ENCODE assay signal across 11 cellular contexts in genomic region chr12:46523446-46523845, GRCh38.
A peak's percentile ranks its signal among the peaks of the same experiment; 100 is the strongest.
DNase-seq lines count a peak whose midpoint lies in the region; ATAC-seq and TF ChIP-seq lines count a peak whose summit lies in the region.
"Had no signal": no experiment of that assay in that cellular context is flagged by ENCODE, and none has a peak within 500 bp of the region (broad histone marks: within the 10 kb centered on the region; RNA-seq: fewer than 3 reads in every experiment).

No MANE protein-coding gene starts in this region.

- peak overlapping the region; percentile 60 to 76 (median 74) for H3K27ac ChIP-seq in transverse colon
- H3K27ac ChIP-seq: C4-2B had no signal

- 58 to 86% methylated on average over 1 to 2 of the region's 2 CpGs for WGBS in transverse colon (ENCODE audit: low coverage in 1 of 2), 2 donors

- H3K4me3 Mint-ChIP-seq in activated naive CD4-positive, alpha-beta T cell treated with anti-CD3 and anti-CD28 coated beads, Interleukin-2, amount 50 U/mL, for 24 hours, result peak overlapping the region; percentile 71
- H3K4me3 Mint-ChIP-seq in T-helper 17 cell (peak overlapping the region; percentile 87), glutamatergic neuron (ENCODE audit: unreplicated experiment) (no peak overlapping the region)

- H3K9me3 ChIP-seq in T-helper 17 cell (ENCODE audit: control insufficient read depth, low read length, poor library complexity, severe bottlenecking), result no peaks in the 10 kb centered on the region
- no peaks in the 10 kb centered on the region for H3K9me3 ChIP-seq in transverse colon

- intact Hi-C loops in transverse colon (cut with DNase I; ENCODE audit: low total_unique reads), result no loop called here

- DNase-seq in activated naive CD4-positive, alpha-beta T cell treated with anti-CD3 and anti-CD28 coated beads, Interleukin-2, amount 50 U/mL, for 16 hours, result no peak
- DNase-seq in T-helper 17 cell, result no peak
- DNase-seq in glutamatergic neuron, result no peak
- DNase-seq in transverse colon, result no peak
- DNase-seq in NCI-H2171 treated with DMSO at 0.1 percent for 48 hours (lab: John Stamatoyannopoulos, UW), result no peak
- no peak for DNase-seq in NCI-H774 (lab: John Stamatoyannopoulos, UW)
- DNase-seq in stimulated activated CD4-positive, alpha-beta T cell treated with anti-CD3 and anti-CD28 coated beads, Interleukin-1b, Interleukin-23, amount 100 ng/mL, for 48 hours, result no peak
- DNase-seq: MV-4-11 had no signal

- no peak for TF ChIP-seq POLR2A in transverse colon (IDR thresholded peaks at IDR 0.05)

- H3K27me3 ChIP-seq in transverse colon, result no peaks in the 10 kb centered on the region

- H3K36me3 Mint-ChIP-seq in activated naive CD4-positive, alpha-beta T cell treated with anti-CD3 and anti-CD28 coated beads, Interleukin-2, amount 50 U/mL, for 24 hours, result no peaks in the 10 kb centered on the region
- no peaks in the 10 kb centered on the region for H3K36me3 Mint-ChIP-seq in T-helper 17 cell (ENCODE audit: low read depth)
- H3K36me3 Mint-ChIP-seq in glutamatergic neuron (ENCODE audit: unreplicated experiment), result peaks cover 4% of the 10 kb centered on the region

- TF ChIP-seq EP300 in transverse colon (IDR thresholded peaks at IDR 0.05; ENCODE audit: low read depth), result no peak

- H3K27me3 Mint-ChIP-seq in activated naive CD4-positive, alpha-beta T cell treated with anti-CD3 and anti-CD28 coated beads, Interleukin-2, amount 50 U/mL, for 24 hours, result no peaks in the 10 kb centered on the region
- H3K27me3 Mint-ChIP-seq in T-helper 17 cell, result no peaks in the 10 kb centered on the region
- no peaks in the 10 kb centered on the region for H3K27me3 Mint-ChIP-seq in glutamatergic neuron (ENCODE audit: unreplicated experiment)

- no peaks in the 10 kb centered on the region for H3K9me3 Mint-ChIP-seq in activated naive CD4-positive, alpha-beta T cell treated with anti-CD3 and anti-CD28 coated beads, Interleukin-2, amount 50 U/mL, for 24 hours
- peaks cover 4% of the 10 kb centered on the region for H3K9me3 Mint-ChIP-seq in glutamatergic neuron (ENCODE audit: unreplicated experiment)

- H3K4me3 ChIP-seq in transverse colon, result no peak overlapping the region
- H3K4me3 ChIP-seq: lung had no signal

- peaks cover 0 to 25% (median 6%) of the 10 kb centered on the region in 4 donors for H3K4me1 ChIP-seq in transverse colon

- H3K36me3 ChIP-seq in transverse colon, result no peaks in the 10 kb centered on the region

- H3K4me1 Mint-ChIP-seq in activated naive CD4-positive, alpha-beta T cell treated with anti-CD3 and anti-CD28 coated beads, Interleukin-2, amount 50 U/mL, for 24 hours, result peaks cover 58% of the 10 kb centered on the region
- peaks cover 25% of the 10 kb centered on the region for H3K4me1 Mint-ChIP-seq in T-helper 17 cell
- H3K4me1 Mint-ChIP-seq in glutamatergic neuron (ENCODE audit: low read depth, unreplicated experiment), result peaks cover 33% of the 10 kb centered on the region

- H3K27ac Mint-ChIP-seq in activated naive CD4-positive, alpha-beta T cell treated with anti-CD3 and anti-CD28 coated beads, Interleukin-2, amount 50 U/mL, for 24 hours, result peak overlapping the region; percentile 92
- H3K27ac Mint-ChIP-seq in T-helper 17 cell (peak overlapping the region; percentile 94), glutamatergic neuron (ENCODE audit: unreplicated experiment) (peak overlapping the region; percentile 17)

- TF ChIP-seq CTCF in glutamatergic neuron (IDR thresholded peaks at IDR 0.05; ENCODE audit: partially characterized antibody, unreplicated experiment), result no peak
- no peak for TF ChIP-seq CTCF in transverse colon (IDR thresholded peaks at IDR 0.05)

- in situ Hi-C loops in transverse colon (cut with MboI; ENCODE audit: low pct_ligation_motif_present in 1 of 4, low pct_unique_long_range_greater_than_20kb in 1 of 4, low sequenced_read_pairs in 3 of 4), result no loop called here

- ATAC-seq in T-helper 17 cell, result no peak

Comparison
In these comparisons a context has a peak if more than half of its experiments do, and no peak if none do; other contexts are left out.
1. H3K27ac Mint-ChIP-seq: peak in every context shown above with its lines; median percentile 94 in T-helper 17 cell; 92 in activated naive CD4-positive, alpha-beta T cell treated with anti-CD3 and anti-CD28 coated beads, Interleukin-2, amount 50 U/mL, for 24 hours; 17 in glutamatergic neuron.